8 cellular contexts compared by ENCODE assay signal in genomic region chr20:34414525-34414924, GRCh38. TPM values are rescaled to one million over a fixed set of nuclear protein-coding genes. Genes with fewer than 3 reads are reported as not detected.
DNase-seq lines count a peak whose midpoint lies in the region; ATAC-seq and TF ChIP-seq lines count a peak whose summit lies in the region.
"Not testable (repeated sequence)": the region's sequence is repeated elsewhere in the genome, so short reads cannot be mapped to it uniquely, and the experiment has no call there.

No MANE protein-coding gene starts in this region.

- H2AFZ ChIP-seq in KMS-11 (ENCODE audit: low read depth); SU-DHL-6 (ENCODE audit: low read depth, low read length, severe bottlenecking): not testable (repeated sequence)

- H4K20me1 ChIP-seq in KMS-11 (ENCODE audit: insufficient read depth); SU-DHL-6 (ENCODE audit: low read depth, low read length): not testable (repeated sequence)

- H3K9ac ChIP-seq in KMS-11 = peak overlapping the region; percentile 29; the same call in 1 of the 2 replicates
- H3K9ac ChIP-seq in SU-DHL-6 (ENCODE audit: low read length) = not testable (repeated sequence)

- not testable (repeated sequence) for H3K9me3 Mint-ChIP-seq in CD8-positive, alpha-beta T cell; activated T-helper 2 cell treated with anti-CD3 and anti-CD28 coated beads, Interferon-gamma antibody, Interleukin-2, Interleukin-4, amounts not matched to agents 10 μg/mL and 5 μg/mL and 100 μg/mL, durations not matched to agents 14 hours and 24 hours and 36 hours; central memory CD8-positive, alpha-beta T cell; natural killer cell treated with Interleukin-12 subunit alpha and Interleukin-12 subunit beta and Interleukin-15 and Interleukin-18, amount 100 ng/mL, for 72 hours; stimulated activated naive CD8-positive, alpha-beta T cell treated with anti-CD3 and anti-CD28 coated beads, Interleukin-15, Interleukin-2, amounts not matched to agents 100 ng/mL and 50 ng/mL, for 24 hours

- H3K4me2 ChIP-seq in KMS-11 = peak overlapping the region; percentile 68
- H3K4me2 ChIP-seq in SU-DHL-6 (ENCODE audit: low read depth, low read length, poor library complexity, severe bottlenecking) = peak overlapping the region; percentile 33

- DNase-seq in CD8-positive, alpha-beta T cell; activated T-helper 2 cell treated with anti-CD3 and anti-CD28 coated beads, Interferon-gamma antibody, Interleukin-2, Interleukin-4, amounts not matched to agents 10 μg/mL and 5 μg/mL and 100 μg/mL, durations not matched to agents 14 hours and 24 hours and 36 hours (ENCODE audit: low spot score); central memory CD8-positive, alpha-beta T cell (ENCODE audit: low spot score in 2 of 2); left colon; natural killer cell treated with Interleukin-12 subunit alpha and Interleukin-12 subunit beta and Interleukin-15 and Interleukin-18, amount 100 ng/mL, for 72 hours (ENCODE audit: low spot score): not testable (repeated sequence)

- POLR2A ChIA-PET in CD8-positive, alpha-beta T cell (lab: Charles Lee) = interaction anchor here (0.6 kb wide), 1 partner anchor 9 kb away, joined by 5 read pairs; no protein-coding TSS in a partner anchor

- not testable (repeated sequence) for TF ChIP-seq CTCF in CD8-positive, alpha-beta T cell (IDR thresholded peaks at IDR 0.05); KMS-11 (conservative IDR thresholded peaks at IDR 0.05; ENCODE audit: low read depth, low read length); SU-DHL-6 (IDR thresholded peaks at IDR 0.05; ENCODE audit: insufficient read depth, low read length, poor library complexity, severe bottlenecking)

- H3K4me1 Mint-ChIP-seq in CD8-positive, alpha-beta T cell (ENCODE audit: low read depth) = peaks cover 15% of the 10 kb centered on the region
- peaks cover 15% of the 10 kb centered on the region for H3K4me1 Mint-ChIP-seq in activated T-helper 2 cell treated with anti-CD3 and anti-CD28 coated beads, Interferon-gamma antibody, Interleukin-2, Interleukin-4, amounts not matched to agents 10 μg/mL and 5 μg/mL and 100 μg/mL, durations not matched to agents 14 hours and 24 hours and 36 hours (ENCODE audit: low read depth)
- peaks cover 18% of the 10 kb centered on the region for H3K4me1 Mint-ChIP-seq in central memory CD8-positive, alpha-beta T cell
- H3K4me1 Mint-ChIP-seq in natural killer cell treated with Interleukin-12 subunit alpha and Interleukin-12 subunit beta and Interleukin-15 and Interleukin-18, amount 100 ng/mL, for 72 hours (ENCODE audit: low read depth in 2 of 2) = peaks cover 9 to 11% of the 10 kb centered on the region in 2 donors
- H3K4me1 Mint-ChIP-seq in stimulated activated naive CD8-positive, alpha-beta T cell treated with anti-CD3 and anti-CD28 coated beads, Interleukin-15, Interleukin-2, amounts not matched to agents 100 ng/mL and 50 ng/mL, for 24 hours (ENCODE audit: low read depth) = peaks cover 23% of the 10 kb centered on the region

- not testable (repeated sequence) for ATAC-seq in CD8-positive, alpha-beta T cell; central memory CD8-positive, alpha-beta T cell (replicated peaks; ENCODE audit: extremely low read depth, poor library complexity, severe bottlenecking); natural killer cell treated with Interleukin-12 subunit alpha and Interleukin-12 subunit beta and Interleukin-15 and Interleukin-18, amount 100 ng/mL, for 72 hours
- ATAC-seq in left colon = peak; percentile 31

- H3K27me3 Mint-ChIP-seq in CD8-positive, alpha-beta T cell (ENCODE audit: low read depth); activated T-helper 2 cell treated with anti-CD3 and anti-CD28 coated beads, Interferon-gamma antibody, Interleukin-2, Interleukin-4, amounts not matched to agents 10 μg/mL and 5 μg/mL and 100 μg/mL, durations not matched to agents 14 hours and 24 hours and 36 hours (ENCODE audit: low read depth); central memory CD8-positive, alpha-beta T cell; natural killer cell treated with Interleukin-12 subunit alpha and Interleukin-12 subunit beta and Interleukin-15 and Interleukin-18, amount 100 ng/mL, for 72 hours; stimulated activated naive CD8-positive, alpha-beta T cell treated with anti-CD3 and anti-CD28 coated beads, Interleukin-15, Interleukin-2, amounts not matched to agents 100 ng/mL and 50 ng/mL, for 24 hours: not testable (repeated sequence)

- CTCF ChIA-PET in CD8-positive, alpha-beta T cell (lab: Charles Lee) = not testable (repeated sequence)

- not testable (repeated sequence) for H3K4me3 Mint-ChIP-seq in CD8-positive, alpha-beta T cell; activated T-helper 2 cell treated with anti-CD3 and anti-CD28 coated beads, Interferon-gamma antibody, Interleukin-2, Interleukin-4, amounts not matched to agents 10 μg/mL and 5 μg/mL and 100 μg/mL, durations not matched to agents 14 hours and 24 hours and 36 hours (ENCODE audit: low read depth); central memory CD8-positive, alpha-beta T cell; natural killer cell treated with Interleukin-12 subunit alpha and Interleukin-12 subunit beta and Interleukin-15 and Interleukin-18, amount 100 ng/mL, for 72 hours; stimulated activated naive CD8-positive, alpha-beta T cell treated with anti-CD3 and anti-CD28 coated beads, Interleukin-15, Interleukin-2, amounts not matched to agents 100 ng/mL and 50 ng/mL, for 24 hours

- not testable (repeated sequence) for H3K27ac ChIP-seq in CD8-positive, alpha-beta T cell (ENCODE audit: low read depth, low read length)
- H3K27ac ChIP-seq in KMS-11 = peak overlapping the region; percentile 89
- H3K27ac ChIP-seq in SU-DHL-6 (ENCODE audit: low read depth, low read length) = peak overlapping the region; percentile 61

- intact Hi-C loops in CD8-positive, alpha-beta T cell (cut with DNase I, micrococcal nuclease); activated T-helper 2 cell treated with anti-CD3 and anti-CD28 coated beads, Interferon-gamma antibody, Interleukin-2, Interleukin-4, amounts not matched to agents 10 μg/mL and 5 μg/mL and 100 μg/mL, durations not matched to agents 14 hours and 24 hours and 36 hours (cut with micrococcal nuclease); left colon (cut with DNase I, micrococcal nuclease): not testable (repeated sequence)

- H3K36me3 Mint-ChIP-seq in CD8-positive, alpha-beta T cell = peaks cover 61% of the 10 kb centered on the region
- peaks cover 50% of the 10 kb centered on the region for H3K36me3 Mint-ChIP-seq in activated T-helper 2 cell treated with anti-CD3 and anti-CD28 coated beads, Interferon-gamma antibody, Interleukin-2, Interleukin-4, amounts not matched to agents 10 μg/mL and 5 μg/mL and 100 μg/mL, durations not matched to agents 14 hours and 24 hours and 36 hours (ENCODE audit: low read depth)
- peaks cover 62% of the 10 kb centered on the region for H3K36me3 Mint-ChIP-seq in central memory CD8-positive, alpha-beta T cell (ENCODE audit: insufficient read depth)
- not testable (repeated sequence) for H3K36me3 Mint-ChIP-seq in natural killer cell treated with Interleukin-12 subunit alpha and Interleukin-12 subunit beta and Interleukin-15 and Interleukin-18, amount 100 ng/mL, for 72 hours
- peaks cover 48% of the 10 kb centered on the region for H3K36me3 Mint-ChIP-seq in stimulated activated naive CD8-positive, alpha-beta T cell treated with anti-CD3 and anti-CD28 coated beads, Interleukin-15, Interleukin-2, amounts not matched to agents 100 ng/mL and 50 ng/mL, for 24 hours (ENCODE audit: low read depth)

- H3K9me2 ChIP-seq in SU-DHL-6 (replicated peaks; ENCODE audit: insufficient read depth, low read length) = not testable (repeated sequence)

- H3K36me3 ChIP-seq in CD8-positive, alpha-beta T cell (ENCODE audit: insufficient read depth, low read length) = peaks cover 32% of the 10 kb centered on the region
- not testable (repeated sequence) for H3K36me3 ChIP-seq in KMS-11 (ENCODE audit: insufficient read depth)
- peaks cover 14% of the 10 kb centered on the region for H3K36me3 ChIP-seq in SU-DHL-6 (ENCODE audit: low read length)

- not testable (repeated sequence) for H3K4me3 ChIP-seq in CD8-positive, alpha-beta T cell (ENCODE audit: low read depth, low read length); KMS-11 (IDR thresholded peaks at IDR 0.05; ENCODE audit: insufficient read depth, low read depth, low read length); SU-DHL-6 (ENCODE audit: insufficient read depth, low read length, poor library complexity, severe bottlenecking)

- peak overlapping the region; percentile 47 for H3K27ac Mint-ChIP-seq in CD8-positive, alpha-beta T cell
- peak overlapping the region; percentile 34 for H3K27ac Mint-ChIP-seq in activated T-helper 2 cell treated with anti-CD3 and anti-CD28 coated beads, Interferon-gamma antibody, Interleukin-2, Interleukin-4, amounts not matched to agents 10 μg/mL and 5 μg/mL and 100 μg/mL, durations not matched to agents 14 hours and 24 hours and 36 hours
- H3K27ac Mint-ChIP-seq in central memory CD8-positive, alpha-beta T cell (ENCODE audit: low read depth) = peak overlapping the region; percentile 35
- H3K27ac Mint-ChIP-seq in natural killer cell treated with Interleukin-12 subunit alpha and Interleukin-12 subunit beta and Interleukin-15 and Interleukin-18, amount 100 ng/mL, for 72 hours = peak overlapping the region; percentile 64 to 89
- H3K27ac Mint-ChIP-seq in stimulated activated naive CD8-positive, alpha-beta T cell treated with anti-CD3 and anti-CD28 coated beads, Interleukin-15, Interleukin-2, amounts not matched to agents 100 ng/mL and 50 ng/mL, for 24 hours = peak overlapping the region; percentile 12

- H3F3A ChIP-seq in SU-DHL-6 (ENCODE audit: insufficient read depth) = not testable (repeated sequence)

- H3K79me2 ChIP-seq in KMS-11 (ENCODE audit: insufficient read depth, low read depth) = peaks cover 44% of the 10 kb centered on the region
- H3K79me2 ChIP-seq in SU-DHL-6 (ENCODE audit: insufficient read depth, low read length) = not testable (repeated sequence)

- H3K4me1 ChIP-seq in CD8-positive, alpha-beta T cell (ENCODE audit: insufficient read depth, low read length) = not testable (repeated sequence)
- H3K4me1 ChIP-seq in KMS-11 (ENCODE audit: low read depth, poor library complexity, severe bottlenecking) = peaks cover 99% of the 10 kb centered on the region

- not testable (repeated sequence) for H3K27me3 ChIP-seq in CD8-positive, alpha-beta T cell (ENCODE audit: insufficient read depth, low read length); KMS-11 (ENCODE audit: insufficient read depth, low read depth); SU-DHL-6 (ENCODE audit: low read length)

- not testable (repeated sequence) for H3K9me3 ChIP-seq in CD8-positive, alpha-beta T cell (ENCODE audit: low read length); SU-DHL-6 (ENCODE audit: insufficient read depth, low read length)

RNA-seq across cellular contexts. Expression of gene ITCH, which starts 51.5 kb away (rescaled TPM):
- total RNA-seq in CD8-positive, alpha-beta T cell = 10 to 100 TPM; 50.4 to 55.2 TPM
- 52.5 and 53.0 TPM in 2 replicates for total RNA-seq in activated T-helper 2 cell treated with anti-CD3 and anti-CD28 coated beads, Interferon-gamma antibody, Interleukin-2, Interleukin-4, amounts not matched to agents 10 μg/mL and 5 μg/mL and 100 μg/mL, durations not matched to agents 14 hours and 24 hours and 36 hours
- total RNA-seq in left colon = 10 to 100 TPM; 69.6 to 78.3 TPM
- 10 to 100 TPM; 79.5 to 83.6 TPM for total RNA-seq in natural killer cell treated with Interleukin-12 subunit alpha and Interleukin-12 subunit beta and Interleukin-15 and Interleukin-18, amount 100 ng/mL, for 72 hours

Comparison
In these comparisons a context has a peak if more than half of its experiments do, and no peak if none do; other contexts are left out.
1. H3K27ac Mint-ChIP-seq: peak in every context shown above with its lines; median percentile 76 in natural killer cell treated with Interleukin-12 subunit alpha and Interleukin-12 subunit beta and Interleukin-15 and Interleukin-18, amount 100 ng/mL, for 72 hours; 47 in CD8-positive, alpha-beta T cell; 35 in central memory CD8-positive, alpha-beta T cell; 34 in activated T-helper 2 cell treated with anti-CD3 and anti-CD28 coated beads, Interferon-gamma antibody, Interleukin-2, Interleukin-4, amounts not matched to agents 10 μg/mL and 5 μg/mL and 100 μg/mL, durations not matched to agents 14 hours and 24 hours and 36 hours; 12 in stimulated activated naive CD8-positive, alpha-beta T cell treated with anti-CD3 and anti-CD28 coated beads, Interleukin-15, Interleukin-2, amounts not matched to agents 100 ng/mL and 50 ng/mL, for 24 hours.